Comparison of ENCODE assay signal across 15 cellular contexts in the genomic region with DNA sequence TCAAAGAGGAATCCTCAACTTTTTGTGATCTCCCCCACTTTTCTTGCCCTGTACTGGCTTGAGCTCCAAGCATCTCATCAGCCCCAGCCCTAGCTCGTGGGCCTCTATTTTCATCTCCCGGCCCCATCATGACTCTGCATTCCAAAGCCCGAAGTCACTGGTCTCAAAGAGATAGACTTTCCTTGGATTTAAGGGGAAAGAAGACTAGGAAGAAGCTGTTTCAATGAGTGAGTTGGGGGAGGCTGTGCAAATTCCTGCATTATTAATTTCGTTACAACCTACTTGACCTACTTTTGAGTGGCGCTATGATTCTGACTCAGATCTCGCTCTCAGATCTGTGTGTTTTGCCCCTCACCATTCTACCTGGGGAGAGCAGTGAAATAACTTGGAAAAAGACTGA.
DNase-seq lines count a peak whose midpoint lies in the region; ATAC-seq and TF ChIP-seq lines count a peak whose summit lies in the region.
"Had no signal": no experiment of that assay in that cellular context is flagged by ENCODE, and none has a peak within 500 bp of the region (broad histone marks: within the 10 kb centered on the region; RNA-seq: fewer than 3 reads in every experiment).

No MANE protein-coding gene starts in this region.

- H3K27ac Mint-ChIP-seq in stimulated activated memory B cell treated with anti-CD40 and anti-IgM and Interleukin-4, amounts not matched to agents 10 μg/mL and 1 μg/mL and 100 μg/mL, for 72 hours: no peak overlapping the region
- no peak overlapping the region for H3K27ac Mint-ChIP-seq in mesothelial cell of epicardium

- H3K9me3 Mint-ChIP-seq in stimulated activated memory B cell treated with anti-CD40 and anti-IgM and Interleukin-4, amounts not matched to agents 10 μg/mL and 1 μg/mL and 100 μg/mL, for 72 hours: no peaks in the 10 kb centered on the region
- peaks cover 7% of the 10 kb centered on the region for H3K9me3 Mint-ChIP-seq in mesothelial cell of epicardium

- ATAC-seq in SK-N-SH treated with all-trans-retinoic acid at 6 μM for 48 hours (peak; percentile 88), GM18498 (IDR thresholded peaks at IDR 0.05; ENCODE audit: unreplicated experiment) (no peak)
- ATAC-seq in stimulated activated memory B cell treated with anti-CD40 and anti-IgM and Interleukin-4, amounts not matched to agents 10 μg/mL and 1 μg/mL and 100 μg/mL, for 72 hours: no peak
- ATAC-seq: HCT116 had no signal

- no peak overlapping the region for H3K4me3 ChIP-seq in fibroblast of villous mesenchyme (ENCODE audit: low read depth, low read length)
- no peak overlapping the region for H3K4me3 ChIP-seq in skeletal muscle cell (ENCODE audit: low read depth, low read length)
- H3K4me3 ChIP-seq: ascending aorta, PC-9 had no signal

- peak; percentile 59 for DNase-seq in ELR (ENCODE audit: low read depth)
- DNase-seq in fibroblast of villous mesenchyme (ENCODE audit: low read depth): peak; percentile 45
- peak; percentile 42 for DNase-seq in skeletal muscle cell (ENCODE audit: low read depth)
- DNase-seq in NCI-H187 (lab: John Stamatoyannopoulos, UW): no peak
- no peak for DNase-seq in mesothelial cell of epicardium (ENCODE audit: low spot score in 2 of 2, unreplicated experiment in 2 of 2)
- DNase-seq: KBM-7; NCI-H2081 treated with DMSO at 0.1 percent for 48 hours; PC-9; stimulated activated CD4-positive, alpha-beta T cell treated with anti-CD3 and anti-CD28 coated beads, Interleukin-4, amount 100 ng/mL, for 4 hours; T-helper 9 cell had no signal

- H3K36me3 Mint-ChIP-seq in stimulated activated memory B cell treated with anti-CD40 and anti-IgM and Interleukin-4, amounts not matched to agents 10 μg/mL and 1 μg/mL and 100 μg/mL, for 72 hours: no peaks in the 10 kb centered on the region
- H3K36me3 Mint-ChIP-seq in mesothelial cell of epicardium: no peaks in the 10 kb centered on the region

- H3K4me3 Mint-ChIP-seq in stimulated activated memory B cell treated with anti-CD40 and anti-IgM and Interleukin-4, amounts not matched to agents 10 μg/mL and 1 μg/mL and 100 μg/mL, for 72 hours: no peak overlapping the region
- H3K4me3 Mint-ChIP-seq in mesothelial cell of epicardium: no peak overlapping the region

- TF ChIP-seq CTCF in fibroblast of villous mesenchyme (IDR thresholded peaks at IDR 0.05; ENCODE audit: insufficient read depth, low read depth, low read length): no peak
- TF ChIP-seq CTCF in mesothelial cell of epicardium (IDR thresholded peaks at IDR 0.05; ENCODE audit: unreplicated experiment): no peak

- no peaks in the 10 kb centered on the region for H3K4me1 Mint-ChIP-seq in stimulated activated memory B cell treated with anti-CD40 and anti-IgM and Interleukin-4, amounts not matched to agents 10 μg/mL and 1 μg/mL and 100 μg/mL, for 72 hours
- peaks cover 28% of the 10 kb centered on the region for H3K4me1 Mint-ChIP-seq in mesothelial cell of epicardium

- H3K27me3 Mint-ChIP-seq in stimulated activated memory B cell treated with anti-CD40 and anti-IgM and Interleukin-4, amounts not matched to agents 10 μg/mL and 1 μg/mL and 100 μg/mL, for 72 hours: no peaks in the 10 kb centered on the region
- H3K27me3 Mint-ChIP-seq in mesothelial cell of epicardium (ENCODE audit: low read depth): no peaks in the 10 kb centered on the region

TF ChIP-seq in SK-N-SH treated with all-trans-retinoic acid at 6 μM for 48 hours, 23 proteins besides CTCF, POLR2A, EP300 and RAD21 (continues in another document):
- TF ChIP-seq BACH2 (CRISPR knock-in tag; IDR thresholded peaks at IDR 0.05; ENCODE audit: borderline replicate concordance): no peak
- no peak for TF ChIP-seq ZC3H10 (CRISPR knock-in tag; IDR thresholded peaks at IDR 0.05)
- TF ChIP-seq ZNF8 (CRISPR knock-in tag; IDR thresholded peaks at IDR 0.05): no peak
- TF ChIP-seq, protein P1, sequence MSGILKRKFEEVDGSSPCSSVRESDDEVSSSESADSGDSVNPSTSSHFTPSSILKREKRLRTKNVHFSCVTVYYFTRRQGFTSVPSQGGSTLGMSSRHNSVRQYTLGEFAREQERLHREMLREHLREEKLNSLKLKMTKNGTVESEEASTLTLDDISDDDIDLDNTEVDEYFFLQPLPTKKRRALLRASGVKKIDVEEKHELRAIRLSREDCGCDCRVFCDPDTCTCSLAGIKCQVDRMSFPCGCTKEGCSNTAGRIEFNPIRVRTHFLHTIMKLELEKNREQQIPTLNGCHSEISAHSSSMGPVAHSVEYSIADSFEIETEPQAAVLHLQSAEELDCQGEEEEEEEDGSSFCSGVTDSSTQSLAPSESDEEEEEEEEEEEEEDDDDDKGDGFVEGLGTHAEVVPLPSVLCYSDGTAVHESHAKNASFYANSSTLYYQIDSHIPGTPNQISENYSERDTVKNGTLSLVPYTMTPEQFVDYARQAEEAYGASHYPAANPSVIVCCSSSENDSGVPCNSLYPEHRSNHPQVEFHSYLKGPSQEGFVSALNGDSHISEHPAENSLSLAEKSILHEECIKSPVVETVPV (CRISPR knock-in tag; IDR thresholded peaks at IDR 0.05): no peak
- no peak for TF ChIP-seq ARNTL (CRISPR knock-in tag; IDR thresholded peaks at IDR 0.05; ENCODE audit: borderline replicate concordance, low read depth)
- TF ChIP-seq, protein P2, sequence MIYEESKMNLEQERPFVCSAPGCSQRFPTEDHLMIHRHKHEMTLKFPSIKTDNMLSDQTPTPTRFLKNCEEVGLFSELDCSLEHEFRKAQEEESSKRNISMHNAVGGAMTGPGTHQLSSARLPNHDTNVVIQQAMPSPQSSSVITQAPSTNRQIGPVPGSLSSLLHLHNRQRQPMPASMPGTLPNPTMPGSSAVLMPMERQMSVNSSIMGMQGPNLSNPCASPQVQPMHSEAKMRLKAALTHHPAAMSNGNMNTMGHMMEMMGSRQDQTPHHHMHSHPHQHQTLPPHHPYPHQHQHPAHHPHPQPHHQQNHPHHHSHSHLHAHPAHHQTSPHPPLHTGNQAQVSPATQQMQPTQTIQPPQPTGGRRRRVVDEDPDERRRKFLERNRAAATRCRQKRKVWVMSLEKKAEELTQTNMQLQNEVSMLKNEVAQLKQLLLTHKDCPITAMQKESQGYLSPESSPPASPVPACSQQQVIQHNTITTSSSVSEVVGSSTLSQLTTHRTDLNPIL (CRISPR knock-in tag; IDR thresholded peaks at IDR 0.05; ENCODE audit: low read depth): no peak
- TF ChIP-seq TSHZ2 (CRISPR knock-in tag; IDR thresholded peaks at IDR 0.05): no peak
- TF ChIP-seq RARB (CRISPR knock-in tag; IDR thresholded peaks at IDR 0.05): no peak
- 0 out of 2 replicates have a peak, but pooled peaks have one; percentile 11 for TF ChIP-seq CSDC2 (CRISPR knock-in tag; IDR thresholded peaks at IDR 0.05)
- TF ChIP-seq ZNF70 (CRISPR knock-in tag; IDR thresholded peaks at IDR 0.05): no peak
- TF ChIP-seq OSR1 (CRISPR knock-in tag; IDR thresholded peaks at IDR 0.05): no peak
- TF ChIP-seq ISL1 (CRISPR knock-in tag; IDR thresholded peaks at IDR 0.05): 0 out of 2 replicates have a peak, but pooled peaks have one; percentile 11
- TF ChIP-seq PATZ1 (CRISPR knock-in tag; IDR thresholded peaks at IDR 0.05; ENCODE audit: borderline replicate concordance): no peak
- no peak for TF ChIP-seq PPARA (CRISPR knock-in tag; IDR thresholded peaks at IDR 0.05; ENCODE audit: borderline replicate concordance)

Comparison
In these comparisons a context has a peak if more than half of its experiments do, and no peak if none do; other contexts are left out.
1. DNase-seq: peak in ELR (single experiment), fibroblast of villous mesenchyme (single experiment) and skeletal muscle cell (single experiment); none in NCI-H187 (0 of 2) and mesothelial cell of epicardium (0 of 2).